ENCODE assay signal across 8 cellular contexts in the genomic region with DNA sequence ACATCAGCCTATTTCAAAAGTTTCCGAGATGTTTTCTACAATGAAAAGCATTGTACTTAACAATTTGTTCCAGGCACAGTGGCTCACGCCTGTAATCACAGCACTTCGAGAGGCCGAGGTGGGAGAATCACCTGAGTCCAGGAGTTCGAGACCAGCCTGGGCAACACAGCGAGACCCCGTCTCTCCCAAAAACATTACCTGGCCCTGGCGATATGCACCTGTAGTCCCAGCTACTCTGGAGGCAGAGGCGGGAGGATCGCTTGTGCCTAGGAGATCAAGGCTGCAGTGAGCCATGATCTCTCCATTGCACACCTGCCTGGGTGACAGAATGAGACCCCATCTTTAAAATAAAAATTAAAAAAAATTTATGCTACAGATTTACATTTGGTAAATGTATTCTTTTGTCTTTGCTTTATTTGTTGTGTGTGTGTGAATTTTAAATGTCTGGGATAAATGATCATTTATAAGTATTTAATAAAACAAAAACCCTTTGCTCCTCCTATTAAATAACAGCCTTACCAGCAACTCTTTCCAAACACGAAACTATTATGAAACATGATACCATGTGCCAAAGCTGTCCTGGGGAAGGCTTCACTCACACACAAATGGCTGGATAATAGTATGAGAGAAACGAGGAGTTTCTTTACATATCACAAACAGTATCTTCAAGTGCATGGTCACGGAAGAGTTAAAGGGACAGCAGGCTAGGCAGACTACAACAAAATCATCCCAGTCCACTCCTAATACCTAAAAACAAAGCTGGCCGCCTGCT. TPM values are rescaled to one million over a fixed set of nuclear protein-coding genes. Genes with fewer than 3 reads are reported as not detected.
DNase-seq lines count a peak whose midpoint lies in the region; ATAC-seq and TF ChIP-seq lines count a peak whose summit lies in the region.

No MANE protein-coding gene starts in this region.

- intact Hi-C loops in IMR-90 (cut with micrococcal nuclease), result loop anchor here (10.0 kb wide), 1 partner anchor 160 kb away; a partner anchor contains a TSS
- intact Hi-C loops in mucosa of descending colon (cut with DNase I, micrococcal nuclease), result no loop called here

- H4K20me1 ChIP-seq in IMR-90 (ENCODE audit: insufficient read depth, low read length), result no peaks in the 10 kb centered on the region; the same call in 1 of the 2 replicates

- peak overlapping the region; percentile 84 for H3K14ac ChIP-seq in IMR-90 (replicated peaks; ENCODE audit: low read depth, low read length)

- ATAC-seq in IMR-90 (ENCODE audit: low read depth) (no peak), mucosa of descending colon (no peak), GM21526 (IDR thresholded peaks at IDR 0.05; ENCODE audit: low FRiP score, unreplicated experiment) (no peak)

- dilution Hi-C loops in IMR-90 (cut with HindIII; ENCODE audit: low sequenced_read_pairs, unreplicated experiment), result no loop called here

- H4K91ac ChIP-seq in IMR-90 (ENCODE audit: insufficient read depth, low read depth, low read length), result peak overlapping the region; percentile 73; the same call in 1 of the 2 replicates

- CTCF ChIA-PET in IMR-90 (lab: Yijun Ruan, JAX), result interaction anchor here (0.7 to 2.9 kb wide), 3 partner anchors 12 to 43 kb away, joined by 4 to 11 read pairs (median 8); no protein-coding TSS in a partner anchor

- TF ChIP-seq RAD21 in IMR-90 (IDR thresholded peaks at IDR 0.05; ENCODE audit: low read length), result no peak

- peaks cover 5% of the 10 kb centered on the region for H3K9me1 ChIP-seq in IMR-90 (ENCODE audit: insufficient read depth, low read length)

- in situ Hi-C loops in IMR-90 (cut with MboI; ENCODE audit: low sequenced_read_pairs), result no loop called here

- peak overlapping the region; percentile 68; the same call in 1 of the 2 replicates for H3K4ac ChIP-seq in IMR-90 (ENCODE audit: low read depth, low read length)

- H2AK9ac ChIP-seq in IMR-90 (replicated peaks; ENCODE audit: low read depth, low read length, poor library complexity), result peak overlapping the region; percentile 37

- H2AK5ac ChIP-seq in IMR-90 (ENCODE audit: low read depth, low read length), result peak overlapping the region; percentile 51; the same call in 1 of the 2 replicates

- no peak for TF ChIP-seq CTCF in BE2C (IDR thresholded peaks at IDR 0.05; ENCODE audit: low read depth, low read length)
- TF ChIP-seq CTCF in IMR-90 (conservative IDR thresholded peaks at IDR 0.05; ENCODE audit: low read depth, low read length), result no peak
- TF ChIP-seq CTCF in mucosa of descending colon (IDR thresholded peaks at IDR 0.05), result no peak

- peak overlapping the region; percentile 95 for H2BK5ac ChIP-seq in IMR-90 (ENCODE audit: low read depth, low read length, poor library complexity, severe bottlenecking)

- peak overlapping the region; percentile 76 for H3K18ac ChIP-seq in IMR-90 (ENCODE audit: low read depth, low read length)

- no peak for TF ChIP-seq POLR2A in IMR-90 (IDR thresholded peaks at IDR 0.05; ENCODE audit: low read depth, low read length)

- POLR2A ChIA-PET in IMR-90 (lab: Charles Lee; ENCODE audit: unreplicated experiment), result interaction anchor here (1.7 kb wide), 1 partner anchor 16 kb away, joined by 8 read pairs; a partner anchor contains a TSS

- peaks cover 17 to 31% of the 10 kb centered on the region in 2 experiments for H3K79me1 ChIP-seq in IMR-90 (ENCODE audit: low read depth in 1 of 2, low read length in 2 of 2)

- H3K27me3 ChIP-seq in BE2C (no peaks in the 10 kb centered on the region), IMR-90 (ENCODE audit: control insufficient read depth, insufficient read depth, low read length) (no peaks in the 10 kb centered on the region)

- DNase-seq in BE2C (no peak), IMR-90 (peak; percentile 48), mucosa of descending colon (no peak), NCI-H82 (lab: John Stamatoyannopoulos, UW) (no peak)
- no peak for DNase-seq in stimulated activated CD4-positive, alpha-beta T cell treated with anti-CD3 and anti-CD28 coated beads, Interleukin-4, amount 100 ng/mL, for 1 hour
- no peak for DNase-seq in stimulated activated CD4-positive, alpha-beta T cell treated with anti-CD3 and anti-CD28 coated beads, Interleukin-4, amount 100 ng/mL, for 4 hours

- no peak overlapping the region for H2BK20ac ChIP-seq in IMR-90 (ENCODE audit: low read depth, low read length)

- H2BK15ac ChIP-seq in IMR-90 (ENCODE audit: low read depth, low read length), result 0 out of 3 replicates have a peak overlapping the region, but pooled peaks have one; percentile 43

- H3K27ac ChIP-seq in IMR-90 (ENCODE audit: insufficient read depth, low read length) (peak overlapping the region; percentile 91), cingulate gyrus (ENCODE audit: low read depth, low read length) (peak overlapping the region; percentile 89)

- peak overlapping the region; percentile 50 for H4K5ac ChIP-seq in IMR-90 (ENCODE audit: low read depth, low read length)

- H3K4me1 ChIP-seq in BE2C (peaks cover 3% of the 10 kb centered on the region), IMR-90 (ENCODE audit: control insufficient read depth, insufficient read depth, low read length) (peaks cover 7% of the 10 kb centered on the region; the same call in 1 of the 2 replicates), mucosa of descending colon (ENCODE audit: low read depth) (peaks cover 24% of the 10 kb centered on the region)

- peak overlapping the region; percentile 76; a peak in 3 of 4 replicates for H4K8ac ChIP-seq in IMR-90 (ENCODE audit: low read depth in 2 of 2, low read length in 2 of 2)

- 81% methylated on average over 3 of the region's 14 CpGs; no CpG with 5 or more reads in 1 of the 2 experiments for WGBS in IMR-90 (ENCODE audit: extremely low coverage in 2 of 2, insufficient read length in 1 of 2), 2 experiments

- H2AFZ ChIP-seq in IMR-90 (replicated peaks; ENCODE audit: low read length, poor library complexity), result peak overlapping the region; percentile 98

- H3K9me3 ChIP-seq in BE2C (no peaks in the 10 kb centered on the region), IMR-90 (ENCODE audit: control insufficient read depth, insufficient read depth, low read length) (no peaks in the 10 kb centered on the region), mucosa of descending colon (no peaks in the 10 kb centered on the region)

- H3K4me3 ChIP-seq in BE2C (ENCODE audit: low read depth, low read length) (peak overlapping the region; percentile 96), IMR-90 (ENCODE audit: insufficient read depth, low read depth, low read length) (peak overlapping the region; percentile 85), mucosa of descending colon (peak overlapping the region; percentile 60)

- H2BK120ac ChIP-seq in IMR-90 (ENCODE audit: low read depth, low read length), result peak overlapping the region; percentile 58; the same call in 1 of the 2 replicates

- BruUV-seq in IMR-90 (replicated peaks; lab: Mats Ljungman, UMichigan), result no TSS peak

- H3K9ac ChIP-seq in IMR-90 (ENCODE audit: low read depth, low read length), result peak overlapping the region; percentile 75

- peak overlapping the region; percentile 73; the same call in 1 of the 2 replicates for H3K56ac ChIP-seq in IMR-90 (ENCODE audit: extremely low read depth, insufficient read depth, low read length)

- peak overlapping the region; percentile 83; the same call in 1 of the 2 replicates for H3K23ac ChIP-seq in IMR-90 (ENCODE audit: low read depth, low read length)

- H3K36me3 ChIP-seq in BE2C, result no peaks in the 10 kb centered on the region
- H3K36me3 ChIP-seq in IMR-90 (ENCODE audit: control insufficient read depth, insufficient read depth, low read length), result no peaks in the 10 kb centered on the region
- no peaks in the 10 kb centered on the region for H3K36me3 ChIP-seq in mucosa of descending colon (ENCODE audit: low read depth)

- peak overlapping the region; percentile 92 for H3K4me2 ChIP-seq in IMR-90 (ENCODE audit: low read depth, low read length)

TF ChIP-seq in IMR-90, 13 proteins besides CTCF, POLR2A, EP300 and RAD21 (continues in another document):
- TF ChIP-seq CEBPB (IDR thresholded peaks at IDR 0.05; ENCODE audit: low read depth, low read length), result no peak; the same call in 1 of the 2 replicates
- no peak for TF ChIP-seq NFE2L2 (IDR thresholded peaks at IDR 0.05; ENCODE audit: low read depth, low read length)
- no peak for TF ChIP-seq FOS (IDR thresholded peaks at IDR 0.05; ENCODE audit: low read depth, low read length)
- no peak for TF ChIP-seq BHLHE40 (IDR thresholded peaks at IDR 0.05; ENCODE audit: low read depth, low read length)
- TF ChIP-seq, protein P1, sequence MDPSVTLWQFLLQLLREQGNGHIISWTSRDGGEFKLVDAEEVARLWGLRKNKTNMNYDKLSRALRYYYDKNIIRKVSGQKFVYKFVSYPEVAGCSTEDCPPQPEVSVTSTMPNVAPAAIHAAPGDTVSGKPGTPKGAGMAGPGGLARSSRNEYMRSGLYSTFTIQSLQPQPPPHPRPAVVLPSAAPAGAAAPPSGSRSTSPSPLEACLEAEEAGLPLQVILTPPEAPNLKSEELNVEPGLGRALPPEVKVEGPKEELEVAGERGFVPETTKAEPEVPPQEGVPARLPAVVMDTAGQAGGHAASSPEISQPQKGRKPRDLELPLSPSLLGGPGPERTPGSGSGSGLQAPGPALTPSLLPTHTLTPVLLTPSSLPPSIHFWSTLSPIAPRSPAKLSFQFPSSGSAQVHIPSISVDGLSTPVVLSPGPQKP (IDR thresholded peaks at IDR 0.05; ENCODE audit: borderline replicate concordance, low read depth, low read length), result no peak
- TF ChIP-seq SMC3 (IDR thresholded peaks at IDR 0.05; ENCODE audit: low read depth, low read length), result no peak

RNA-seq across cellular contexts. Expression of a gene that starts 1.1 kb away (rescaled TPM):
- 10.6 TPM for polyA plus RNA-seq in BE2C (2012; ENCODE audit: insufficient read depth, insufficient read length, low read depth)
- total RNA-seq in IMR-90 (2012; rRNA removed) (9.0 and 38.3 TPM in 2 replicates), mucosa of descending colon (10 to 100 TPM; 23.4 to 53.0 (median 29.2) TPM)
- 12.0 and 13.9 TPM in 2 replicates for polyA plus RNA-seq in IMR-90 (2012; rRNA removed)
- polyA plus RNA-seq in IMR-90 (2012; cell fraction: cytosol; rRNA removed), result 0.78 and 1.1 TPM in 2 replicates
- 6.1 and 20.2 TPM in 2 replicates for polyA plus RNA-seq in IMR-90 (2012; cell fraction: nucleus; rRNA removed; ENCODE audit: low replicate concordance)

RNA-seq across cellular contexts. Expression of a gene that starts 16.2 kb away (rescaled TPM):
- 133 TPM for polyA plus RNA-seq in BE2C (2012; ENCODE audit: insufficient read depth, insufficient read length, low read depth)
- total RNA-seq in IMR-90 (2012; rRNA removed) (32.1 and 158 TPM in 2 replicates), mucosa of descending colon (100 to 1,000 TPM; 138 to 170 (median 142) TPM)
- 326 and 333 TPM in 2 replicates for polyA plus RNA-seq in IMR-90 (2012; rRNA removed)
- polyA plus RNA-seq in IMR-90 (2012; cell fraction: cytosol; rRNA removed), result 127 and 436 TPM in 2 replicates
- 30.1 and 168 TPM in 2 replicates for polyA plus RNA-seq in IMR-90 (2012; cell fraction: nucleus; rRNA removed; ENCODE audit: low replicate concordance)

RNA-seq across cellular contexts. Expression of a gene that starts 16.5 kb away (rescaled TPM):
- 30.2 TPM for polyA plus RNA-seq in BE2C (2012; ENCODE audit: insufficient read depth, insufficient read length, low read depth)
- total RNA-seq in IMR-90 (2012; rRNA removed), result 30.6 and 51.7 TPM in 2 replicates
- polyA plus RNA-seq in IMR-90 (2012; rRNA removed), result 13.6 and 18.5 TPM in 2 replicates
- 1.8 and 4.9 TPM in 2 replicates for polyA plus RNA-seq in IMR-90 (2012; cell fraction: cytosol; rRNA removed)
- polyA plus RNA-seq in IMR-90 (2012; cell fraction: nucleus; rRNA removed; ENCODE audit: low replicate concordance), result 1.9 and 8.6 TPM in 2 replicates
- total RNA-seq in mucosa of descending colon, result 10 to 100 TPM; 33.4 to 57.5 (median 47.0) TPM
